1 cellular context compared by ENCODE assay signal in genomic region chr11:113375402-113375801, GRCh38.
A peak's percentile ranks its signal among the peaks of the same experiment; 100 is the strongest.
TF ChIP-seq lines count a peak whose summit lies in the region.

No MANE protein-coding gene starts in this region.

TF ChIP-seq in K562, 482 proteins besides CTCF, POLR2A, EP300 and RAD21 (continued from another document):
- TF ChIP-seq TFE3 (CRISPR knock-in tag; IDR thresholded peaks at IDR 0.05) (peak; percentile 90), TOE1 (IDR thresholded peaks at IDR 0.05; ENCODE audit: borderline replicate concordance) (peak; percentile 84; the same call in 1 of the 2 replicates), TOE1 (CRISPR knock-in tag; IDR thresholded peaks at IDR 0.05; ENCODE audit: borderline replicate concordance, low read depth) (no peak), DACH1 (IDR thresholded peaks at IDR 0.05; ENCODE audit: partially characterized antibody) (no peak), TFAM (CRISPR knock-in tag; conservative IDR thresholded peaks at IDR 0.05) (no peak), PRDM10 (IDR thresholded peaks at IDR 0.05; ENCODE audit: partially characterized antibody) (no peak), POLR2H (tag; IDR thresholded peaks at IDR 0.05; ENCODE audit: low read depth) (no peak), TARDBP (IDR thresholded peaks at IDR 0.05) (no peak), FOXJ2 (tag; IDR thresholded peaks at IDR 0.05) (no peak), HNRNPL (IDR thresholded peaks at IDR 0.05; ENCODE audit: low read depth, low read length) (no peak), ZNF766 (CRISPR knock-in tag; conservative IDR thresholded peaks at IDR 0.05) (no peak)
- TF ChIP-seq, protein P1, sequence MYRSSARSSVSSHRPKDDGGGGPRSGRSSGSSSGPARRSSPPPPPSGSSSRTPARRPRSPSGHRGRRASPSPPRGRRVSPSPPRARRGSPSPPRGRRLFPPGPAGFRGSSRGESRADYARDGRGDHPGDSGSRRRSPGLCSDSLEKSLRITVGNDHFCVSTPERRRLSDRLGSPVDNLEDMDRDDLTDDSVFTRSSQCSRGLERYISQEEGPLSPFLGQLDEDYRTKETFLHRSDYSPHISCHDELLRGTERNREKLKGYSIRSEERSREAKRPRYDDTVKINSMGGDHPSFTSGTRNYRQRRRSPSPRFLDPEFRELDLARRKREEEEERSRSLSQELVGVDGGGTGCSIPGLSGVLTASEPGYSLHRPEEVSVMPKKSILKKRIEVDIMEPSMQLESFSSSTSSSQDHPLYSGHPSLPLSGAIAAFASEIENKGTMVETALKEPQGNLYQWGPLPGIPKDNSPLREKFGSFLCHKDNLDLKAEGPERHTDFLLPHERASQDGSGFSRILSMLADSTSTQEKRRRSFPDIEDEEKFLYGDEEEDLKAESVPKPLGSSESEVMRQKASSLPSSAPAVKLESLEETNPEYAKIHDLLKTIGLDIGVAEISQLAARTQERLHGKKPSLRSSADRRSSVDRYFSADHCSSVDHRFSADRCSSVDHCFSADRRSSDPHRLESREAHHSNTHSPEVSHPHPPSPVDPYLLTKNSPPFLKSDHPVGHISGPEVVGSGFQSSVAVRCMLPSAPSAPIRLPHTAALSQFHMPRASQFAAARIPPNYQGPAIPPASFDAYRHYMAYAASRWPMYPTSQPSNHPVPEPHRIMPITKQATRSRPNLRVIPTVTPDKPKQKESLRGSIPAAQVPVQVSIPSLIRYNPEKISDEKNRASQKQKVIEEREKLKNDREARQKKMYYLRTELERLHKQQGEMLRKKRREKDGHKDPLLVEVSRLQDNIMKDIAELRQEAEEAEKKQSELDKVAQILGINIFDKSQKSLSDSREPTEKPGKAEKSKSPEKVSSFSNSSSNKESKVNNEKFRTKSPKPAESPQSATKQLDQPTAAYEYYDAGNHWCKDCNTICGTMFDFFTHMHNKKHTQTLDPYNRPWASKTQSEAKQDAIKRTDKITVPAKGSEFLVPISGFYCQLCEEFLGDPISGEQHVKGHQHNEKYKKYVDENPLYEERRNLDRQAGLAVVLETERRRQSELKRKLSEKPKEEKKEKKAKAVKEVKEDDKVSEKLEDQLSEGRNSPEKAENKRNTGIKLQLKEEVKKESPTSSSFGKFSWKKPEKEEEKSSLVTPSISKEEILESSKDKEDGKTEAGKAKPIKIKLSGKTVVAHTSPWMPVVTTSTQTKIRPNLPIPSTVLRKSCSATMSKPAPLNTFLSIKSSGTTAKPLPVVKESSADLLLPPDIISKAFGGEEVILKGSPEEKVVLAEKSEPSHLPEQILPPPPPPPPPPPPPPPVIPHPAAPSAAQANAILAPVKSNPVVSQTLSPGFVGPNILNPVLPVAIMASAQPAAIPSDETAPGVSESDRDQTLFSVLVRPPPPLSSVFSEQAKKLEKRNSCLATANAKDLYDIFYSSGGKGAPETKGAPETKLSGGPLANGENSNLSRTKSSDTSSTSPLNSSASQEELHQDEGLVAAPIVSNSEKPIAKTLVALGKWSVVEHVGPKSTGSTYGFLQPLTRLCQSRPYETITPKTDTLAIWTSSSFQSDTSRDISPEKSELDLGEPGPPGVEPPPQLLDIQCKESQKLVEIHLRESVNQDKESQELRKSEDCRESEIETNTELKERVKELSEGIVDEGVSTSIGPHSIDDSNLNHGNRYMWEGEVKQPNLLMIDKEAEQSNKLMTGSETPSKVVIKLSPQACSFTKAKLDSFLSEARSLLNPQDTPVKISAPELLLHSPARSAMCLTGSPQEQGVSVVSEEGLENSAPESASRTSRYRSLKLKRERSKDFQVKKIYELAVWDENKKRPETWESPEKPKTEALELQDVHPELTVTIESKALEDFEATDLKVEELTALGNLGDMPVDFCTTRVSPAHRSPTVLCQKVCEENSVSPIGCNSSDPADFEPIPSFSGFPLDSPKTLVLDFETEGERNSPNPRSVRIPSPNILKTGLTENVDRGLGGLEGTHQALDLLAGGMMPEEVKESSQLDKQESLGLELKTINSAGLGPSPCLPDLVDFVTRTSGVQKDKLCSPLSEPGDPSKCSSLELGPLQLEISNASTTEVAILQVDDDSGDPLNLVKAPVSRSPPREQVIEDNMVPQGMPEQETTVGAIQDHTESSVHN (IDR thresholded peaks at IDR 0.05; ENCODE audit: borderline replicate concordance in 1 of 2, low read depth in 1 of 2): no peak
- TF ChIP-seq, protein P2, sequence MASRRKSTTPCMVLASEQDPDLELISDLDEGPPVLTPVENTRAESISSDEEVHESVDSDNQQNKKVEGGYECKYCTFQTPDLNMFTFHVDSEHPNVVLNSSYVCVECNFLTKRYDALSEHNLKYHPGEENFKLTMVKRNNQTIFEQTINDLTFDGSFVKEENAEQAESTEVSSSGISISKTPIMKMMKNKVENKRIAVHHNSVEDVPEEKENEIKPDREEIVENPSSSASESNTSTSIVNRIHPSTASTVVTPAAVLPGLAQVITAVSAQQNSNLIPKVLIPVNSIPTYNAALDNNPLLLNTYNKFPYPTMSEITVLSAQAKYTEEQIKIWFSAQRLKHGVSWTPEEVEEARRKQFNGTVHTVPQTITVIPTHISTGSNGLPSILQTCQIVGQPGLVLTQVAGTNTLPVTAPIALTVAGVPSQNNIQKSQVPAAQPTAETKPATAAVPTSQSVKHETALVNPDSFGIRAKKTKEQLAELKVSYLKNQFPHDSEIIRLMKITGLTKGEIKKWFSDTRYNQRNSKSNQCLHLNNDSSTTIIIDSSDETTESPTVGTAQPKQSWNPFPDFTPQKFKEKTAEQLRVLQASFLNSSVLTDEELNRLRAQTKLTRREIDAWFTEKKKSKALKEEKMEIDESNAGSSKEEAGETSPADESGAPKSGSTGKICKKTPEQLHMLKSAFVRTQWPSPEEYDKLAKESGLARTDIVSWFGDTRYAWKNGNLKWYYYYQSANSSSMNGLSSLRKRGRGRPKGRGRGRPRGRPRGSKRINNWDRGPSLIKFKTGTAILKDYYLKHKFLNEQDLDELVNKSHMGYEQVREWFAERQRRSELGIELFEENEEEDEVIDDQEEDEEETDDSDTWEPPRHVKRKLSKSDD (conservative IDR thresholded peaks at IDR 0.05; ENCODE audit: low read length): no peak
